In the genomic region with DNA sequence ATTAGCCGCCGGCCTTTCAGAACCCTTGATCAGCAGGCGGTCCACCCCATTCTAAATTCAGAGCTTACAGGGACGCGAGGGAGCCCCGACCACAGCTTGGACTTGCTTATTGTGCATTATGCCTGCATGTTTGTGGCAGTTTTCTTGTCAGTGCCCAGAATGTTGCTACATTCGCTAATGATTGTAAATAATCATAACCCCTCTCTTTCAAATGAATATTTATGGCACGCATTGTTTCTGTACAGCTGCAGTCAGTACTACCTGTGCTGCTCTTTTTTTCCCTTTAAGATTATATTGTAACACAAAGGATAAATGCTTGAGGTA, we compare ENCODE assay signal across 8 cellular contexts. TPM values are rescaled to one million over a fixed set of nuclear protein-coding genes. Genes with fewer than 3 reads are reported as not detected.
A peak's percentile ranks its signal among the peaks of the same experiment; 100 is the strongest.
DNase-seq lines count a peak whose midpoint lies in the region; ATAC-seq and TF ChIP-seq lines count a peak whose summit lies in the region.

No MANE protein-coding gene starts in this region.

- DNase-seq in SJSA1 (ENCODE audit: low read depth in 1 of 2, low spot score in 2 of 2) (no peak), esophagus muscularis mucosa (ENCODE audit: extremely low spot score) (no peak), SK-N-DZ (ENCODE audit: low spot score) (no peak), mucosa of gallbladder (ENCODE audit: low spot score) (no peak), germinal center (ENCODE audit: low spot score) (no peak)

- no peak for ATAC-seq in HG02973 (IDR thresholded peaks at IDR 0.05; ENCODE audit: unreplicated experiment)

- peaks cover 55% of the 10 kb centered on the region for H3K79me2 ChIP-seq in DOHH2 (ENCODE audit: control insufficient read depth, low read length)

- no peak overlapping the region for H3K27ac ChIP-seq in DOHH2 (ENCODE audit: low read depth, low read length)
- no peak overlapping the region for H3K27ac ChIP-seq in SJSA1
- H3K27ac ChIP-seq in esophagus muscularis mucosa (replicated peaks in 1 of 4): peak overlapping the region in 3 of 4 donors; percentile 89 to 95 (median 94)
- no peak overlapping the region for H3K27ac ChIP-seq in rectal smooth muscle tissue (ENCODE audit: low read depth, low read length)

- peaks cover 9% of the 10 kb centered on the region for H3F3A ChIP-seq in DOHH2 (ENCODE audit: control insufficient read depth, insufficient read depth)

- H3K36me3 ChIP-seq in DOHH2 (ENCODE audit: control insufficient read depth, low read length): peaks cover 24% of the 10 kb centered on the region
- H3K36me3 ChIP-seq in SJSA1: peaks cover 25% of the 10 kb centered on the region
- H3K36me3 ChIP-seq in esophagus muscularis mucosa: no peaks in the 10 kb centered on the region
- H3K36me3 ChIP-seq in rectal smooth muscle tissue (ENCODE audit: control insufficient read depth, insufficient read depth, low read length): no peaks in the 10 kb centered on the region

- intact Hi-C loops in esophagus muscularis mucosa (cut with DNase I): loop anchor here (5.0 to 10.0 kb wide), 3 partner anchors 204 to 323 kb away; a partner anchor contains a TSS

- no peak for TF ChIP-seq POLR2A in esophagus muscularis mucosa (IDR thresholded peaks at IDR 0.05; ENCODE audit: low read depth)

- TF ChIP-seq EP300 in esophagus muscularis mucosa (IDR thresholded peaks at IDR 0.05): no peak

- TF ChIP-seq CTCF in DOHH2 (IDR thresholded peaks at IDR 0.05; ENCODE audit: low read depth, low read length, poor library complexity, severe bottlenecking) (peak; percentile 8), esophagus muscularis mucosa (IDR thresholded peaks at IDR 0.05) (no peak)

- H3K4me1 ChIP-seq in DOHH2 (ENCODE audit: control insufficient read depth, low read length) (peaks cover 39% of the 10 kb centered on the region), SJSA1 (replicated peaks) (peaks cover 14% of the 10 kb centered on the region), esophagus muscularis mucosa (peaks cover 28 to 43% (median 38%) of the 10 kb centered on the region in 4 donors), rectal smooth muscle tissue (ENCODE audit: control insufficient read depth, insufficient read depth, low read length) (peaks cover 4% of the 10 kb centered on the region)

- peak overlapping the region; percentile 59 for H3K4me2 ChIP-seq in DOHH2 (ENCODE audit: low read length)

- WGBS in esophagus muscularis mucosa: 6% methylated on average over 8 of the region's 8 CpGs

- H4K20me1 ChIP-seq in DOHH2 (ENCODE audit: control insufficient read depth, insufficient read depth, low read depth, low read length): peaks cover 11% of the 10 kb centered on the region; the same call in 1 of the 2 replicates

- no peaks in the 10 kb centered on the region for H3K9me3 ChIP-seq in DOHH2 (ENCODE audit: control insufficient read depth, insufficient read depth, low read length)
- H3K9me3 ChIP-seq in SJSA1 (replicated peaks): no peaks in the 10 kb centered on the region
- no peaks in the 10 kb centered on the region for H3K9me3 ChIP-seq in esophagus muscularis mucosa

- no peaks in the 10 kb centered on the region for H3K27me3 ChIP-seq in DOHH2 (ENCODE audit: control insufficient read depth, low read length)
- H3K27me3 ChIP-seq in SJSA1 (replicated peaks): no peaks in the 10 kb centered on the region
- H3K27me3 ChIP-seq in esophagus muscularis mucosa: no peaks in the 10 kb centered on the region
- no peaks in the 10 kb centered on the region for H3K27me3 ChIP-seq in rectal smooth muscle tissue (ENCODE audit: control insufficient read depth, insufficient read depth, low read length)

- H3K4me3 ChIP-seq in DOHH2 (ENCODE audit: low read length) (peak overlapping the region; percentile 98), SJSA1 (peak overlapping the region; percentile 90), esophagus muscularis mucosa (peak overlapping the region; percentile 81 to 97 (median 91)), rectal smooth muscle tissue (ENCODE audit: low read length) (peak overlapping the region; percentile 94)

- H3K9ac ChIP-seq in rectal smooth muscle tissue (ENCODE audit: low read length): no peak overlapping the region

- no peaks in the 10 kb centered on the region for H3K9me2 ChIP-seq in DOHH2 (replicated peaks; ENCODE audit: control insufficient read depth, low read length)

RNA-seq across cellular contexts. Expression of a gene that starts 0.3 kb away (rescaled TPM):
- 33.1 and 42.3 TPM in 2 replicates for total RNA-seq in SJSA1 (2014; rRNA removed; shearing (Covaris generic))
- total RNA-seq in esophagus muscularis mucosa (10 to 100 TPM; 29.5 to 34.0 (median 33.1) TPM), mucosa of gallbladder (41.6 TPM)
- 30.9 and 33.4 TPM in 2 replicates for polyA plus RNA-seq in SK-N-DZ (2014; cell fraction: cytosol; rRNA removed)
- 82.3 and 94.5 TPM in 2 replicates for polyA plus RNA-seq in SK-N-DZ (2014; cell fraction: nucleus; rRNA removed)

RNA-seq across cellular contexts. Expression of a gene that starts 4.5 kb away (rescaled TPM):
- total RNA-seq in SJSA1 (2014; rRNA removed; shearing (Covaris generic)): 57.8 and 77.7 TPM in 2 replicates
- total RNA-seq in esophagus muscularis mucosa: 1 to 10 TPM; 2.1 to 5.5 (median 4.4) TPM
- 69.9 and 75.6 TPM in 2 replicates for polyA plus RNA-seq in SK-N-DZ (2014; cell fraction: cytosol; rRNA removed)
- 57.8 and 71.6 TPM in 2 replicates for polyA plus RNA-seq in SK-N-DZ (2014; cell fraction: nucleus; rRNA removed)
- 9.0 TPM for total RNA-seq in mucosa of gallbladder

RNA-seq across cellular contexts. Expression of a gene that starts 44.8 kb away (rescaled TPM):
- 0.34 and 0.75 TPM in 2 replicates for total RNA-seq in SJSA1 (2014; rRNA removed; shearing (Covaris generic))
- total RNA-seq in esophagus muscularis mucosa (1 to 10 TPM; 5.4 to 7.5 (median 6.8) TPM), mucosa of gallbladder (2.9 TPM)
- polyA plus RNA-seq in SK-N-DZ (2014; cell fraction: cytosol; rRNA removed): 0.54 and 0.65 TPM in 2 replicates
- polyA plus RNA-seq in SK-N-DZ (2014; cell fraction: nucleus; rRNA removed): 1.6 and 1.8 TPM in 2 replicates

Comparison
In these comparisons a context has a peak if more than half of its experiments do, and no peak if none do; other contexts are left out.
1. H3K27ac ChIP-seq: peak in esophagus muscularis mucosa (3 of 4); none in DOHH2 (single experiment), SJSA1 (single experiment) and rectal smooth muscle tissue (single experiment).
2. Peak in every context shown above with its lines, with median percentiles within 50 percentile points of each other: H3K4me3 ChIP-seq.